Comparison of ENCODE assay signal across 28 cellular contexts in the genomic region with DNA sequence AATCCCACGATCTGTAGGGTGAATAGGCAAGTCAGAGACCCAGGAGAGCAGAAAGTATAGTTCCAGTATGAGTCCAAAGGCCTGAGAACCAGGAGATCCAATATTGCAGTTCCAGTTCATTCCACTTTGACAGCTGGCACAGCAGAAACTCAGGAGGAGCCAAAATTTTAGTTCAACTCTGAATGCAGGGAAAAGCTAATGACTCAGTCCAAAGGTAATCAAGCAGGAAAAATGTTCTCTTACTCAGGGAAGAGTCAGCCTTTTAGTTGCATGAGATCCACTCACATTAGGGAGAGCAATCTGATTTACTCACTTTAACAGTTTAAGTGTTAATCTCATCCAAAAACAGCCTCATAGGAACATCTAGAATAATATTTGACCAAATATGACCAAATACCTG.
DNase-seq lines count a peak whose midpoint lies in the region; ATAC-seq, FAIRE-seq and TF ChIP-seq lines count a peak whose summit lies in the region.
"Had no signal": no experiment of that assay in that cellular context is flagged by ENCODE, and none has a peak within 500 bp of the region (broad histone marks: within the 10 kb centered on the region; RNA-seq: fewer than 3 reads in every experiment).

No MANE protein-coding gene starts in this region.

- H3K4me3 Mint-ChIP-seq in MCF 10A (ENCODE audit: unreplicated experiment) (no peak overlapping the region), astrocyte (ENCODE audit: unreplicated experiment) (no peak overlapping the region)
- H3K4me3 Mint-ChIP-seq: activated naive CD8-positive, alpha-beta T cell treated with anti-CD3 and anti-CD28 coated beads, Interleukin-2, amount 50 U/mL, for 24 hours; H9; stimulated activated naive CD8-positive, alpha-beta T cell treated with anti-CD3 and anti-CD28 coated beads, Interleukin-15, amount 100 ng/mL, for 72 hours had no signal

- H3K4me3 ChIP-seq in breast epithelium (no peak overlapping the region), astrocyte (ENCODE audit: insufficient read depth, low read depth, low read length) (no peak overlapping the region), fibroblast of the aortic adventitia (ENCODE audit: low read depth, low read length) (no peak overlapping the region), small intestine (ENCODE audit: low read depth in 1 of 2, low read length in 2 of 2) (no peak overlapping the region), testis (no peak overlapping the region)
- H3K4me3 ChIP-seq: left lung, pancreas, smooth muscle cell, tibial artery, vagina had no signal

- intact Hi-C loops in MCF 10A (cut with micrococcal nuclease) (no loop called here), breast epithelium (cut with DNase I; ENCODE audit: low total_unique reads) (no loop called here), testis (cut with DNase I; ENCODE audit: low total_unique reads) (no loop called here)

- H3K27me3 ChIP-seq in breast epithelium (no peaks in the 10 kb centered on the region), astrocyte (ENCODE audit: insufficient read depth, low read length) (no peaks in the 10 kb centered on the region), small intestine (ENCODE audit: control insufficient read depth in 2 of 2, insufficient read depth in 2 of 2, low read length in 2 of 2) (no peaks in the 10 kb centered on the region), testis (no peaks in the 10 kb centered on the region)
- H3K27me3 ChIP-seq: left lung, pancreas, tibial artery, vagina had no signal

- CTCF ChIA-PET in MCF 10A (lab: Yijun Ruan, JAX) = no interaction called here

- H3K36me3 Mint-ChIP-seq in MCF 10A (ENCODE audit: insufficient read depth, unreplicated experiment) (no peaks in the 10 kb centered on the region), astrocyte (ENCODE audit: low read depth, unreplicated experiment) (no peaks in the 10 kb centered on the region)

- no peak overlapping the region for H3K4me2 ChIP-seq in astrocyte (ENCODE audit: low read length)
- H3K4me2 ChIP-seq: smooth muscle cell had no signal

- H3K9ac ChIP-seq in astrocyte (ENCODE audit: low read length) = no peak overlapping the region

- H3K27ac Mint-ChIP-seq in MCF 10A (ENCODE audit: low read depth, unreplicated experiment) (no peak overlapping the region), astrocyte (ENCODE audit: unreplicated experiment) (no peak overlapping the region)
- H3K27ac Mint-ChIP-seq: activated naive CD8-positive, alpha-beta T cell treated with anti-CD3 and anti-CD28 coated beads, Interleukin-2, amount 50 U/mL, for 24 hours; H9; stimulated activated naive CD8-positive, alpha-beta T cell treated with anti-CD3 and anti-CD28 coated beads, Interleukin-15, amount 100 ng/mL, for 72 hours had no signal

- H3K9me3 Mint-ChIP-seq in MCF 10A (ENCODE audit: unreplicated experiment) (no peaks in the 10 kb centered on the region), astrocyte (ENCODE audit: unreplicated experiment) (no peaks in the 10 kb centered on the region)
- H3K9me3 Mint-ChIP-seq: activated naive CD8-positive, alpha-beta T cell treated with anti-CD3 and anti-CD28 coated beads, Interleukin-2, amount 50 U/mL, for 24 hours; H9 had no signal

- H3K4me1 ChIP-seq in breast epithelium = no peaks in the 10 kb centered on the region
- H3K4me1 ChIP-seq in astrocyte (ENCODE audit: insufficient read depth, low read length) = no peaks in the 10 kb centered on the region
- H3K4me1 ChIP-seq in small intestine (ENCODE audit: control insufficient read depth in 2 of 2, insufficient read depth in 1 of 2, low read depth in 1 of 2, low read length in 1 of 2) = no peaks in the 10 kb centered on the region
- H3K4me1 ChIP-seq in testis = no peaks in the 10 kb centered on the region
- H3K4me1 ChIP-seq: left lung, pancreas, tibial artery, vagina had no signal

- no peaks in the 10 kb centered on the region for H3K9me3 ChIP-seq in breast epithelium
- no peaks in the 10 kb centered on the region for H3K9me3 ChIP-seq in astrocyte (ENCODE audit: insufficient read depth, low read depth, low read length)
- no peaks in the 10 kb centered on the region for H3K9me3 ChIP-seq in small intestine (ENCODE audit: control insufficient read depth, low read depth)
- no peaks in the 10 kb centered on the region for H3K9me3 ChIP-seq in testis
- H3K9me3 ChIP-seq: left lung, pancreas, tibial artery, vagina had no signal

- no peak for ATAC-seq in GM18511 (IDR thresholded peaks at IDR 0.05; ENCODE audit: unreplicated experiment)
- ATAC-seq: activated naive CD8-positive, alpha-beta T cell treated with anti-CD3 and anti-CD28 coated beads, Interleukin-2, amount 50 U/mL, for 24 hours; HepG2; left lung; pancreas; stimulated activated naive CD8-positive, alpha-beta T cell treated with anti-CD3 and anti-CD28 coated beads, Interleukin-15, amount 100 ng/mL, for 72 hours had no signal

- no peaks in the 10 kb centered on the region for H3K79me2 ChIP-seq in astrocyte (ENCODE audit: insufficient read depth, low read length)

- TF ChIP-seq CTCF in MCF 10A (IDR thresholded peaks at IDR 0.05; ENCODE audit: unreplicated experiment) (no peak), breast epithelium (IDR thresholded peaks at IDR 0.05) (no peak), astrocyte (IDR thresholded peaks at IDR 0.05; ENCODE audit: insufficient read depth, low read depth, low read length) (no peak), fibroblast of the aortic adventitia (IDR thresholded peaks at IDR 0.05; ENCODE audit: insufficient read depth, low read length) (no peak), testis (IDR thresholded peaks at IDR 0.05) (no peak)

- DNase-seq in MCF 10A (ENCODE audit: unreplicated experiment) (peak; percentile 11), breast epithelium (ENCODE audit: low spot score in 2 of 2) (no peak), astrocyte (ENCODE audit: low read depth) (peak; percentile 0), fibroblast of the aortic adventitia (ENCODE audit: low read depth) (peak; percentile 0), small intestine (peak; percentile 47), testis (no peak), AG08396 (ENCODE audit: low spot score) (no peak)
- DNase-seq: activated naive CD8-positive, alpha-beta T cell treated with anti-CD3 and anti-CD28 coated beads, Interleukin-2, amount 50 U/mL, for 24 hours; activated T-cell treated with anti-CD3 and anti-CD28 coated beads, Interleukin-2, amount 50 U/mL, for 48 hours; H9; hippocampal formation; left lung; mesendoderm; NCI-H1417 treated with DMSO at 0.1 percent for 48 hours; NCI-H2029 treated with DMSO at 0.1 percent for 48 hours; NCI-H345; NCI-H774; pancreas; stimulated activated CD4-positive, alpha-beta T cell treated with anti-CD3 and anti-CD28 coated beads, Interleukin-1b, Interleukin-23, amount 100 ng/mL, for 48 hours; stimulated activated naive CD8-positive, alpha-beta T cell treated with anti-CD3 and anti-CD28 coated beads, Interleukin-15, amount 100 ng/mL, for 72 hours; T-helper 1 cell; tibial artery had no signal

- TF ChIP-seq POLR2A in breast epithelium (IDR thresholded peaks at IDR 0.05) (no peak), testis (IDR thresholded peaks at IDR 0.05) (no peak)

- no peak overlapping the region for H3K27ac ChIP-seq in breast epithelium
- no peak overlapping the region for H3K27ac ChIP-seq in astrocyte (ENCODE audit: low read depth, low read length)
- no peak overlapping the region for H3K27ac ChIP-seq in small intestine (ENCODE audit: low read depth in 1 of 2, low read length in 1 of 2)
- H3K27ac ChIP-seq in testis = no peak overlapping the region
- H3K27ac ChIP-seq: left lung, pancreas, tibial artery, vagina had no signal

- BruUV-seq in MCF 10A (replicated peaks; lab: Mats Ljungman, UMichigan) = no TSS peak

- FAIRE-seq in astrocyte (lab: Jason Lieb, UNC) = no peak
- no peak for FAIRE-seq in small intestine (lab: Jason Lieb, UNC)
- FAIRE-seq: GM12892, HepG2, pancreas, TTC549 had no signal

- 38 to 48% (median 48%) methylated on average over 1 of the region's 1 CpG for WGBS in small intestine, 3 donors
- WGBS in testis, 2 donors = 54 to 76% methylated on average over 1 of the region's 1 CpG

- H3K4me1 Mint-ChIP-seq in MCF 10A (ENCODE audit: insufficient read depth, unreplicated experiment) = no peaks in the 10 kb centered on the region
- H3K4me1 Mint-ChIP-seq in astrocyte (ENCODE audit: low read depth, unreplicated experiment) = peaks cover 3% of the 10 kb centered on the region
- H3K4me1 Mint-ChIP-seq: activated naive CD8-positive, alpha-beta T cell treated with anti-CD3 and anti-CD28 coated beads, Interleukin-2, amount 50 U/mL, for 24 hours; stimulated activated naive CD8-positive, alpha-beta T cell treated with anti-CD3 and anti-CD28 coated beads, Interleukin-15, amount 100 ng/mL, for 72 hours had no signal

- peaks cover 65% of the 10 kb centered on the region for H3K27me3 Mint-ChIP-seq in MCF 10A (ENCODE audit: insufficient read depth, unreplicated experiment)
- no peaks in the 10 kb centered on the region for H3K27me3 Mint-ChIP-seq in astrocyte (ENCODE audit: low read depth, unreplicated experiment)
- H3K27me3 Mint-ChIP-seq: activated naive CD8-positive, alpha-beta T cell treated with anti-CD3 and anti-CD28 coated beads, Interleukin-2, amount 50 U/mL, for 24 hours; stimulated activated naive CD8-positive, alpha-beta T cell treated with anti-CD3 and anti-CD28 coated beads, Interleukin-15, amount 100 ng/mL, for 72 hours had no signal

- POLR2A ChIA-PET in MCF 10A (lab: Yijun Ruan, JAX) = no interaction called here

- H2AFZ ChIP-seq in astrocyte (ENCODE audit: low read depth, low read length) = no peak overlapping the region

- no peaks in the 10 kb centered on the region for H4K20me1 ChIP-seq in astrocyte (ENCODE audit: insufficient read depth, low read length)

- no peaks in the 10 kb centered on the region for H3K36me3 ChIP-seq in breast epithelium
- no peaks in the 10 kb centered on the region for H3K36me3 ChIP-seq in astrocyte (ENCODE audit: insufficient read depth, low read length)
- H3K36me3 ChIP-seq in small intestine (ENCODE audit: control insufficient read depth in 2 of 2, insufficient read depth in 2 of 2, low read length in 2 of 2) = no peaks in the 10 kb centered on the region
- no peaks in the 10 kb centered on the region for H3K36me3 ChIP-seq in testis (ENCODE audit: low read depth, missing control alignments)
- H3K36me3 ChIP-seq: left lung, pancreas, tibial artery, vagina had no signal

Comparison
In these comparisons a context has a peak if more than half of its experiments do, and no peak if none do; other contexts are left out.
1. DNase-seq: peak in MCF 10A (single experiment), astrocyte (single experiment), fibroblast of the aortic adventitia (single experiment) and small intestine (single experiment); none in breast epithelium (0 of 2), testis (single experiment) and AG08396 (single experiment).